8 cellular contexts compared by ENCODE assay signal in the genomic region with DNA sequence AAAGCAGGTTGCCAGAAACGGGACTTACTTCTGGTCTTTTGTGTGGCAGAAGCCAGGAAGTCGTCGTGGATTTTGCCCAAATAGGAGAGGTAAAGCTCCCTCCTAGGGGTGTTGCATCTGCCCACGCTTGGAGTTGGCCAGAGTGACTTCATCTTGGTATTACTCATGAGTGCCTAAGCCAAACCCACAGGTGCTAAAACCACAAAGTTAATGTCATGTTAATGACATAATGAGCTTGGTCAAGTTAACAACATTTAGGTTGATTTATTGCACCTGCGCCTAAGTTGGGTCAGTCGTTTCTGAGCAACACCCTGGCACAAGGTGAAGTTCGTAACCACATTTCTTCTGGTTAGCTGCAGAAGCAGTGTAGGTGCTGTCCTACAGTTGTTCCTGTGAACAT.
DNase-seq lines count a peak whose midpoint lies in the region; ATAC-seq and TF ChIP-seq lines count a peak whose summit lies in the region.

No MANE protein-coding gene starts in this region.

- H3K4me1 ChIP-seq in esophagus squamous epithelium (peaks cover 0 to 4% (median 0%) of the 10 kb centered on the region in 3 donors), body of pancreas (no peaks in the 10 kb centered on the region)

- DNase-seq in activated CD4-positive, CD25-positive, alpha-beta regulatory T cell (lab: John Stamatoyannopoulos, UW), result no peak
- DNase-seq in activated T-helper 9 cell treated with anti-CD3 and anti-CD28 coated beads, Interleukin-2, amount 50 U/mL, for 16 hours (ENCODE audit: low read depth), result peak; percentile 22
- DNase-seq in stimulated activated CD8-positive, alpha-beta memory T cell treated with anti-CD3 and anti-CD28 coated beads, Interleukin-15, amount 100 ng/mL, for 1 hour (ENCODE audit: low read depth), result peak; percentile 1
- no peak for DNase-seq in NCI-H1694 treated with DMSO at 0.1 percent for 48 hours (lab: John Stamatoyannopoulos, UW)
- DNase-seq in esophagus squamous epithelium (lab: John Stamatoyannopoulos, UW), result no peak
- no peak for DNase-seq in body of pancreas

- no peaks in the 10 kb centered on the region for H3K27me3 ChIP-seq in esophagus squamous epithelium
- H3K27me3 ChIP-seq in body of pancreas, result no peaks in the 10 kb centered on the region

- H3K9me3 ChIP-seq in esophagus squamous epithelium (peaks cover 0 to 4% (median 0%) of the 10 kb centered on the region in 3 donors), body of pancreas (no peaks in the 10 kb centered on the region)

- peak; percentile 74 to 94 for ATAC-seq in activated CD4-positive, CD25-positive, alpha-beta regulatory T cell treated with anti-CD3 and anti-CD28 coated beads, Interleukin-2, amount 50 U/mL, for 24 hours
- ATAC-seq in HG03558 (IDR thresholded peaks at IDR 0.05; ENCODE audit: extremely low read depth, unreplicated experiment) (peak; percentile 46), body of pancreas (no peak)

- WGBS in esophagus squamous epithelium, 2 donors, result 42 to 53% methylated on average over 7 of the region's 7 CpGs
- WGBS in body of pancreas, 2 donors, result 92% methylated on average over 7 of the region's 7 CpGs

- TF ChIP-seq POLR2A in esophagus squamous epithelium (IDR thresholded peaks at IDR 0.05) (no peak), body of pancreas (IDR thresholded peaks at IDR 0.05) (no peak)

- intact Hi-C loops in esophagus squamous epithelium (cut with DNase I) (no loop called here), body of pancreas (cut with DNase I) (no loop called here)

- H3K36me3 ChIP-seq in esophagus squamous epithelium, result no peaks in the 10 kb centered on the region
- H3K36me3 ChIP-seq in body of pancreas (replicated peaks in 1 of 2; ENCODE audit: insufficient read depth in 1 of 2, low read depth in 2 of 2), result no peaks in the 10 kb centered on the region

- H3K4me3 ChIP-seq in esophagus squamous epithelium, result no peak overlapping the region
- H3K4me3 ChIP-seq in body of pancreas, result no peak overlapping the region

- TF ChIP-seq CTCF in esophagus squamous epithelium (IDR thresholded peaks at IDR 0.05) (no peak), body of pancreas (IDR thresholded peaks at IDR 0.05) (no peak)

- H3K27ac ChIP-seq in esophagus squamous epithelium (no peak overlapping the region), body of pancreas (no peak overlapping the region)

Comparison
In these comparisons a context has a peak if more than half of its experiments do, and no peak if none do; other contexts are left out.
1. DNase-seq: peak in activated T-helper 9 cell treated with anti-CD3 and anti-CD28 coated beads, Interleukin-2, amount 50 U/mL, for 16 hours (single experiment) and stimulated activated CD8-positive, alpha-beta memory T cell treated with anti-CD3 and anti-CD28 coated beads, Interleukin-15, amount 100 ng/mL, for 1 hour (single experiment); none in activated CD4-positive, CD25-positive, alpha-beta regulatory T cell (0 of 4), NCI-H1694 treated with DMSO at 0.1 percent for 48 hours (single experiment), esophagus squamous epithelium (single experiment) and body of pancreas (0 of 4).